8 cellular contexts compared by ENCODE assay signal in the genomic region with DNA sequence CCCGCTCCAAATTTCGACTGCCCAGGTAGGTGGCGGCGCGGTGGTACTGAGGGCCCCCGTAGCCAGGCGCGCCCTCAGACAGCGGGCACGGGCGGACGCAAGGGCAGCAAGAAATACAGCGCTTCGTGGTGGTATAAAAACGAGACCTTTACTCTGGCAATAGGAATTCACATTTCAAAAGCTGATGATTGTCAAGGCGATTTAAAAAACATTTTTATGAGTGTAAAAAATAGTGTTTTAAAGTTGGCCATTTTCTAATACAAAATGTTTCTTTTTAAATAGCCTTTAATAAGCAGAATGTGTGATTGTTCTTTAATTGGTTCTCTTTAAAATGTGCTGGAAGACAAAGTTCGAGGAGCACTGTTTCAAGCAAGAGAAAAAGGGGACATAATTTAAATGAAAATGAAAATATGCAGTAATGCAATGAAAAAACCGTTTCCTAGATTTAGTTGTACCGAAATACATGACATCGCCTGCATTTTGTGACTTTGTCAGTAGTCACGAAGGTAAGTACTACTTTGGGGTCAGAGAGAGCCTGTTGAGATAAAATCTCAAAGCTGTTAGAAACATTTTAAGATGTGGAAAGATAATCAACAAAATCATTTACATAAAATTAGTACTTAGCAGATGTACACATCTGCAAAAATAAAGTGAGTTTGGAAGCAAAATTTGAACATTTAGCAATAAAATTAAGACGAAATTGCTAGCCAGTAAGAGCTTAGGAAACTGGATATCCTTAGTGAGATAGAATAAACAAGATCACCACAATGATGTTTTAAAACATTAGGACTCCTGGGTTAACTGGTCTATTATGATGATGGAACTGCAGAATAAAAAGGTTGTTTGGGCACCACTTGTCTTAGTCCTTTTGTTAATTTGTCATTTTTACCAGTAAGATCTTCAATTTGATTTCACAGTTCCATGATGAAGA. TPM values are rescaled to one million over a fixed set of nuclear protein-coding genes. Genes with fewer than 3 reads are reported as not detected.
DNase-seq lines count a peak whose midpoint lies in the region; ATAC-seq, FAIRE-seq and TF ChIP-seq lines count a peak whose summit lies in the region.

No MANE protein-coding gene starts in this region.

- H3K27me3 ChIP-seq in pancreas = no peaks in the 10 kb centered on the region

- peaks cover 30% of the 10 kb centered on the region for H3K36me3 Mint-ChIP-seq in activated CD4-positive, alpha-beta T cell treated with anti-CD3 and anti-CD28 coated beads for 36 hours (ENCODE audit: low read depth)

- peak overlapping the region; percentile 97 for H3K27ac Mint-ChIP-seq in activated CD4-positive, alpha-beta T cell treated with anti-CD3 and anti-CD28 coated beads for 36 hours

- FAIRE-seq in pancreas (lab: Jason Lieb, UNC) = no peak

- H3K4me3 Mint-ChIP-seq in activated CD4-positive, alpha-beta T cell treated with anti-CD3 and anti-CD28 coated beads for 36 hours = peak overlapping the region; percentile 95

- 2% methylated on average over 22 of the region's 22 CpGs for WGBS in pancreas, 2 donors

- no peaks in the 10 kb centered on the region for H3K9me3 ChIP-seq in pancreas

- peaks cover 67% of the 10 kb centered on the region for H3K4me1 Mint-ChIP-seq in activated CD4-positive, alpha-beta T cell treated with anti-CD3 and anti-CD28 coated beads for 36 hours

- peak overlapping the region; percentile 76 to 86 (median 84) for H3K4me3 ChIP-seq in pancreas

- H3K4me1 ChIP-seq in pancreas = peaks cover 3 to 14% (median 5%) of the 10 kb centered on the region in 3 donors

- intact Hi-C loops in activated CD4-positive, alpha-beta T cell treated with anti-CD3 and anti-CD28 coated beads for 36 hours (cut with DNase I, micrococcal nuclease) = loop anchor here (5.0 kb wide), 3 partner anchors 263 to 1917 kb away; a partner anchor contains a TSS
- intact Hi-C loops in pancreas (cut with DNase I) = no loop called here

- H3K27me3 Mint-ChIP-seq in activated CD4-positive, alpha-beta T cell treated with anti-CD3 and anti-CD28 coated beads for 36 hours = no peaks in the 10 kb centered on the region

- H3K9me3 Mint-ChIP-seq in activated CD4-positive, alpha-beta T cell treated with anti-CD3 and anti-CD28 coated beads for 36 hours (ENCODE audit: low read depth) = no peaks in the 10 kb centered on the region

- H3K27ac ChIP-seq in RWPE1 (peak overlapping the region; percentile 94), pancreas (peak overlapping the region; percentile 81 to 93 (median 89))

- DNase-seq in activated CD4-positive, alpha-beta T cell treated with anti-CD3 and anti-CD28 coated beads for 36 hours = no peak
- DNase-seq in activated CD4-positive, alpha-beta T cell treated with anti-CD3 and anti-CD28 coated beads for 48 hours = no peak
- no peak for DNase-seq in RWPE1 (ENCODE audit: low spot score)
- DNase-seq in erythroblast (lab: John Stamatoyannopoulos, UW) = peak; percentile 45 to 56
- no peak for DNase-seq in pancreas
- DNase-seq in HuH-7.5 (ENCODE audit: low spot score) = no peak
- no peak for DNase-seq in NCI-H526 treated with DMSO at 0.1 percent for 48 hours (lab: John Stamatoyannopoulos, UW)

- POLR2A ChIA-PET in activated CD4-positive, alpha-beta T cell treated with anti-CD3 and anti-CD28 coated beads for 36 hours (lab: Charles Lee) = interaction anchor here (0.6 to 1.6 kb wide), 6 partner anchors 16 to 376 kb away, joined by 3 to 7 read pairs (median 4); a partner anchor contains a TSS
- POLR2A ChIA-PET in RWPE1 (lab: Yijun Ruan, JAX; ENCODE audit: low non-redundant PET) = no interaction called here

- ATAC-seq in activated CD4-positive, alpha-beta T cell treated with anti-CD3 and anti-CD28 coated beads for 36 hours = no peak
- ATAC-seq in pancreas = no peak
- ATAC-seq in HG03135 (IDR thresholded peaks at IDR 0.05; ENCODE audit: unreplicated experiment) = no peak

- no peaks in the 10 kb centered on the region for H3K36me3 ChIP-seq in pancreas

- CTCF ChIA-PET in activated CD4-positive, alpha-beta T cell treated with anti-CD3 and anti-CD28 coated beads for 36 hours (lab: Charles Lee) = interaction anchor here (0.9 to 1.2 kb wide), 2 partner anchors 8 to 210 kb away, joined by 4 to 6 read pairs; no protein-coding TSS in a partner anchor
- CTCF ChIA-PET in RWPE1 (lab: Yijun Ruan, JAX) = interaction anchor here (0.6 to 0.9 kb wide), 2 partner anchors 119 to 214 kb away, joined by 3 read pairs; no protein-coding TSS in a partner anchor

- TF ChIP-seq CTCF in RWPE1 (conservative IDR thresholded peaks at IDR 0.05; ENCODE audit: low read depth) (no peak), pancreas (IDR thresholded peaks at IDR 0.05) (no peak)

- no peak for TF ChIP-seq POLR2A in erythroblast (IDR thresholded peaks at IDR 0.05; ENCODE audit: low read length)

RNA-seq across cellular contexts. Expression of a gene that starts 1.1 kb away (rescaled TPM):
- total RNA-seq in activated CD4-positive, alpha-beta T cell treated with anti-CD3 and anti-CD28 coated beads for 36 hours = 100 to 1,000 TPM; 109 to 123 TPM
- total RNA-seq in pancreas = 10 to 100 TPM; 12.4 to 21.6 (median 16.6) TPM
- polyA plus RNA-seq in pancreas = 10 to 100 TPM; 19.3 to 35.0 TPM

Comparison
In these comparisons a context has a peak if more than half of its experiments do, and no peak if none do; other contexts are left out.
1. DNase-seq: peak in erythroblast (2 of 2); none in activated CD4-positive, alpha-beta T cell treated with anti-CD3 and anti-CD28 coated beads for 36 hours (single experiment), activated CD4-positive, alpha-beta T cell treated with anti-CD3 and anti-CD28 coated beads for 48 hours (single experiment), RWPE1 (single experiment), pancreas (0 of 6), HuH-7.5 (single experiment) and NCI-H526 treated with DMSO at 0.1 percent for 48 hours (single experiment).
2. RNA of a gene that starts 1.1 kb away (total RNA-seq): 109 to 123 TPM in activated CD4-positive, alpha-beta T cell treated with anti-CD3 and anti-CD28 coated beads for 36 hours; 12.4 to 21.6 TPM in pancreas; every median in the first group is over 4 times any median in the second.
3. intact Hi-C loops: an anchor here in activated CD4-positive, alpha-beta T cell treated with anti-CD3 and anti-CD28 coated beads for 36 hours (5.0 kb wide); none called in pancreas.